ENCODE assay signal across 9 cellular contexts in genomic region chr15:78683599-78683998, GRCh38. TPM values are rescaled to one million over a fixed set of nuclear protein-coding genes. Genes with fewer than 3 reads are reported as not detected.
"Had no signal": no experiment of that assay in that cellular context is flagged by ENCODE, and none has a peak within 500 bp of the region (broad histone marks: within the 10 kb centered on the region; RNA-seq: fewer than 3 reads in every experiment).

No MANE protein-coding gene starts in this region.

RNA-seq across cellular contexts. Expression of gene CHRNB4, which starts 42.6 kb away (rescaled TPM):
- total RNA-seq: dermis microvascular lymphatic vessel endothelial cell, gastrocnemius medialis, glomerular endothelial cell, left lung, left ventricle myocardium superior, lower lobe of right lung, lung microvascular endothelial cell, mesenteric fat pad, myocyte had no signal
